40 cellular contexts compared by ENCODE assay signal in genomic region chr1:79207786-79208185, GRCh38.
"Had no signal": no experiment of that assay in that cellular context is flagged by ENCODE, and none has a peak within 500 bp of the region (broad histone marks: within the 10 kb centered on the region; RNA-seq: fewer than 3 reads in every experiment).

No MANE protein-coding gene starts in this region.

- H3K4me1 Mint-ChIP-seq: activated naive CD4-positive, alpha-beta T cell treated with anti-CD3 and anti-CD28 coated beads, Interleukin-2, amount 10 ng/mL, durations not matched to agents 7 days and 5 days; activated naive CD4-positive, alpha-beta T cell treated with anti-CD3 and anti-CD28 coated beads, Interleukin-2, amount 50 U/mL, for 24 hours; activated naive CD8-positive, alpha-beta T cell treated with anti-CD3 and anti-CD28 coated beads for 36 hours; activated naive CD8-positive, alpha-beta T cell treated with anti-CD3 and anti-CD28 coated beads, Interleukin-2, amount 10 ng/mL, durations not matched to agents 7 days and 5 days; activated naive CD8-positive, alpha-beta T cell treated with anti-CD3 and anti-CD28 coated beads, Interleukin-2, amount 50 U/mL, for 24 hours; activated T-helper 17 cell treated with anti-CD3 and anti-CD28 coated beads, Interleukin-2, amount 50 U/mL, for 72 hours; brain; central memory CD8-positive, alpha-beta T cell had no signal

- H3K9me3 ChIP-seq: adrenal gland, ascending aorta, body of pancreas, breast epithelium had no signal

- DNase-seq: activated effector memory CD4-positive, alpha-beta T cell treated with anti-CD3 and anti-CD28 coated beads, Interleukin-2, amount 50 U/mL, for 16 hours; activated effector memory CD4-positive, alpha-beta T cell treated with Interleukin-2 at 50 U/mL for 16 hours; activated gamma-delta T cell; activated gamma-delta T cell treated with Interleukin-2 at 50 U/mL for 16 hours; activated naive CD4-positive, alpha-beta T cell; activated naive CD4-positive, alpha-beta T cell treated with anti-CD3 and anti-CD28 coated beads for 36 hours; activated naive CD4-positive, alpha-beta T cell treated with anti-CD3 and anti-CD28 coated beads, Interleukin-2, amount 10 ng/mL, durations not matched to agents 7 days and 5 days; activated naive CD4-positive, alpha-beta T cell treated with anti-CD3 and anti-CD28 coated beads, Interleukin-2, amount 50 U/mL, for 16 hours; activated naive CD4-positive, alpha-beta T cell treated with Interleukin-2 at 50 U/mL for 16 hours; activated naive CD8-positive, alpha-beta T cell treated with anti-CD3 and anti-CD28 coated beads for 36 hours; activated naive CD8-positive, alpha-beta T cell treated with anti-CD3 and anti-CD28 coated beads, Interleukin-2, amount 10 ng/mL, durations not matched to agents 7 days and 5 days; activated naive CD8-positive, alpha-beta T cell treated with anti-CD3 and anti-CD28 coated beads, Interleukin-2, amount 50 U/mL, for 24 hours; activated T-cell treated with anti-CD3 and anti-CD28 coated beads for 4 hours; activated T-cell treated with anti-CD3 and anti-CD28 coated beads, Interleukin-2, amount 50 U/mL, for 1 hour; activated T-cell treated with anti-CD3 and anti-CD28 coated beads, Interleukin-2, amount 50 U/mL, for 24 hours; activated T-cell treated with anti-CD3 and anti-CD28 coated beads, Interleukin-2, amount 50 U/mL, for 4 hours; activated T-cell treated with anti-CD3 and anti-CD28 coated beads, Interleukin-2, amount 50 U/mL, for 48 hours; activated T-cell treated with anti-CD3 and anti-CD28 coated beads, Interleukin-2, amount 50 U/mL, for 72 hours; adrenal gland; amniotic stem cell; amygdala; anterior cingulate cortex; aorta; body of pancreas; brain microvascular endothelial cell; caudate nucleus; central memory CD4-positive, alpha-beta T cell; cerebellar nuclear complex had no signal

- H3K4me1 ChIP-seq: adrenal gland, ascending aorta, body of pancreas, breast epithelium had no signal

- H3K4me3 Mint-ChIP-seq: activated naive CD4-positive, alpha-beta T cell treated with anti-CD3 and anti-CD28 coated beads for 36 hours; activated naive CD4-positive, alpha-beta T cell treated with anti-CD3 and anti-CD28 coated beads, Interleukin-2, amount 10 ng/mL, durations not matched to agents 7 days and 5 days; activated naive CD4-positive, alpha-beta T cell treated with anti-CD3 and anti-CD28 coated beads, Interleukin-2, amount 50 U/mL, for 24 hours; activated naive CD8-positive, alpha-beta T cell; activated naive CD8-positive, alpha-beta T cell treated with anti-CD3 and anti-CD28 coated beads for 36 hours; activated naive CD8-positive, alpha-beta T cell treated with anti-CD3 and anti-CD28 coated beads, Interleukin-2, amount 10 ng/mL, durations not matched to agents 7 days and 5 days; activated naive CD8-positive, alpha-beta T cell treated with anti-CD3 and anti-CD28 coated beads, Interleukin-2, amount 50 U/mL, for 24 hours; activated T-cell treated with anti-CD3 and anti-CD28 coated beads, Interleukin-2, amount 50 U/mL, for 24 hours; activated T-cell treated with anti-CD3 and anti-CD28 coated beads, Interleukin-2, amount 50 U/mL, for 4 hours; activated T-cell treated with anti-CD3 and anti-CD28 coated beads, Interleukin-2, amount 50 U/mL, for 72 hours; activated T-helper 1 cell treated with anti-CD3 and anti-CD28 coated beads, Interleukin-12 subunit alpha, Interleukin-12 subunit beta, Interleukin-2, Interleukin-4 antibody, amounts not matched to agents 30 ng/mL and 10 ng/mL and 1 ng/mL, durations not matched to agents 14 hours and 24 hours and 36 hours; activated T-helper 17 cell treated with anti-CD3 and anti-CD28 coated beads, Interleukin-2, amount 50 U/mL, for 72 hours; brain; central memory CD8-positive, alpha-beta T cell had no signal

- H3K27ac ChIP-seq: adrenal gland, ascending aorta, body of pancreas, brain microvascular endothelial cell, breast epithelium, cardiac muscle cell had no signal

- FAIRE-seq: astrocyte had no signal

- H3K27me3 ChIP-seq: adrenal gland, ascending aorta, body of pancreas, brain microvascular endothelial cell, breast epithelium, cardiac muscle cell had no signal

- H3K27me3 Mint-ChIP-seq: activated naive CD4-positive, alpha-beta T cell treated with anti-CD3 and anti-CD28 coated beads, Interleukin-2, amount 10 ng/mL, durations not matched to agents 7 days and 5 days; activated naive CD4-positive, alpha-beta T cell treated with anti-CD3 and anti-CD28 coated beads, Interleukin-2, amount 50 U/mL, for 24 hours; activated naive CD8-positive, alpha-beta T cell; activated naive CD8-positive, alpha-beta T cell treated with anti-CD3 and anti-CD28 coated beads for 36 hours; activated naive CD8-positive, alpha-beta T cell treated with anti-CD3 and anti-CD28 coated beads, Interleukin-2, amount 10 ng/mL, durations not matched to agents 7 days and 5 days; activated naive CD8-positive, alpha-beta T cell treated with anti-CD3 and anti-CD28 coated beads, Interleukin-2, amount 50 U/mL, for 24 hours; activated T-cell treated with anti-CD3 and anti-CD28 coated beads, Interleukin-2, amount 50 U/mL, for 24 hours; activated T-helper 17 cell treated with anti-CD3 and anti-CD28 coated beads, Interleukin-2, amount 50 U/mL, for 72 hours; brain; central memory CD8-positive, alpha-beta T cell had no signal

- H3K4me3 ChIP-seq: adrenal gland, ascending aorta, body of pancreas, breast epithelium, cardiac muscle cell had no signal

- H3K36me3 Mint-ChIP-seq: activated naive CD4-positive, alpha-beta T cell treated with anti-CD3 and anti-CD28 coated beads, Interleukin-2, amount 10 ng/mL, durations not matched to agents 7 days and 5 days; activated naive CD4-positive, alpha-beta T cell treated with anti-CD3 and anti-CD28 coated beads, Interleukin-2, amount 50 U/mL, for 24 hours; activated naive CD4-positive, alpha-beta T cell treated with anti-CD3 and anti-CD28 coated beads, Interleukin-2, amount 50 U/mL, for 72 hours; activated naive CD8-positive, alpha-beta T cell; activated naive CD8-positive, alpha-beta T cell treated with anti-CD3 and anti-CD28 coated beads for 36 hours; activated naive CD8-positive, alpha-beta T cell treated with anti-CD3 and anti-CD28 coated beads, Interleukin-2, amount 10 ng/mL, durations not matched to agents 7 days and 5 days; brain had no signal

- H3K27ac Mint-ChIP-seq: activated naive CD4-positive, alpha-beta T cell treated with anti-CD3 and anti-CD28 coated beads for 36 hours; activated naive CD4-positive, alpha-beta T cell treated with anti-CD3 and anti-CD28 coated beads, Interleukin-2, amount 10 ng/mL, durations not matched to agents 7 days and 5 days; activated naive CD4-positive, alpha-beta T cell treated with anti-CD3 and anti-CD28 coated beads, Interleukin-2, amount 50 U/mL, for 24 hours; activated naive CD4-positive, alpha-beta T cell treated with anti-CD3 and anti-CD28 coated beads, Interleukin-2, amount 50 U/mL, for 72 hours; activated naive CD8-positive, alpha-beta T cell; activated naive CD8-positive, alpha-beta T cell treated with anti-CD3 and anti-CD28 coated beads for 36 hours; activated naive CD8-positive, alpha-beta T cell treated with anti-CD3 and anti-CD28 coated beads, Interleukin-2, amount 10 ng/mL, durations not matched to agents 7 days and 5 days; activated naive CD8-positive, alpha-beta T cell treated with anti-CD3 and anti-CD28 coated beads, Interleukin-2, amount 50 U/mL, for 24 hours; activated T-cell treated with anti-CD3 and anti-CD28 coated beads, Interleukin-2, amount 50 U/mL, for 24 hours; activated T-cell treated with anti-CD3 and anti-CD28 coated beads, Interleukin-2, amount 50 U/mL, for 72 hours; activated T-helper 1 cell treated with anti-CD3 and anti-CD28 coated beads, Interleukin-12 subunit alpha, Interleukin-12 subunit beta, Interleukin-2, Interleukin-4 antibody, amounts not matched to agents 30 ng/mL and 10 ng/mL and 1 ng/mL, durations not matched to agents 14 hours and 24 hours and 36 hours; activated T-helper 17 cell treated with anti-CD3 and anti-CD28 coated beads, Interleukin-2, amount 50 U/mL, for 72 hours; activated T-helper 2 cell treated with anti-CD3 and anti-CD28 coated beads, Interferon-gamma antibody, Interleukin-2, Interleukin-4, amounts not matched to agents 10 μg/mL and 5 μg/mL and 100 μg/mL, durations not matched to agents 14 hours and 24 hours and 36 hours; brain had no signal

- ATAC-seq: activated naive CD4-positive, alpha-beta T cell treated with anti-CD3 and anti-CD28 coated beads, Interleukin-2, amount 50 U/mL, for 72 hours; activated naive CD8-positive, alpha-beta T cell treated with anti-CD3 and anti-CD28 coated beads, Interleukin-2, amount 50 U/mL, for 24 hours; activated T-cell treated with anti-CD3 and anti-CD28 coated beads, Interleukin-2, amount 50 U/mL, for 4 hours; activated T-cell treated with anti-CD3 and anti-CD28 coated beads, Interleukin-2, amount 50 U/mL, for 72 hours; activated T-helper 17 cell treated with anti-CD3 and anti-CD28 coated beads, Interleukin-2, amount 50 U/mL, for 72 hours; body of pancreas had no signal

- H3K9me3 Mint-ChIP-seq: activated naive CD4-positive, alpha-beta T cell treated with anti-CD3 and anti-CD28 coated beads, Interleukin-2, amount 10 ng/mL, durations not matched to agents 7 days and 5 days; activated naive CD8-positive, alpha-beta T cell treated with anti-CD3 and anti-CD28 coated beads, Interleukin-2, amount 10 ng/mL, durations not matched to agents 7 days and 5 days; activated T-helper 1 cell treated with anti-CD3 and anti-CD28 coated beads, Interleukin-12 subunit alpha, Interleukin-12 subunit beta, Interleukin-2, Interleukin-4 antibody, amounts not matched to agents 30 ng/mL and 10 ng/mL and 1 ng/mL, durations not matched to agents 14 hours and 24 hours and 36 hours; activated T-helper 2 cell treated with anti-CD3 and anti-CD28 coated beads, Interferon-gamma antibody, Interleukin-2, Interleukin-4, amounts not matched to agents 10 μg/mL and 5 μg/mL and 100 μg/mL, durations not matched to agents 14 hours and 24 hours and 36 hours had no signal

- H3K36me3 ChIP-seq: adrenal gland, ascending aorta, brain microvascular endothelial cell, cardiac muscle cell had no signal
